In genomic region chr3:19947549-19948071, GRCh38 we compare ENCODE assay signal across 8 cellular contexts. TPM values are rescaled to one million over a fixed set of nuclear protein-coding genes. Genes with fewer than 3 reads are reported as not detected.
DNase-seq lines count a peak whose midpoint lies in the region; ATAC-seq, FAIRE-seq and TF ChIP-seq lines count a peak whose summit lies in the region.

No MANE protein-coding gene starts in this region.

- peak; percentile 76 for FAIRE-seq in GM19239 (lab: Jason Lieb, UNC)

- 0% methylated on average over 23 to 26 of the region's 27 CpGs for WGBS in tibial nerve, 2 donors

- H3K27me3 ChIP-seq in Peyer's patch: no peaks in the 10 kb centered on the region
- H3K27me3 ChIP-seq in foreskin keratinocyte: no peaks in the 10 kb centered on the region
- H3K27me3 ChIP-seq in neutrophil: no peaks in the 10 kb centered on the region
- no peaks in the 10 kb centered on the region for H3K27me3 ChIP-seq in tibial nerve

- in situ Hi-C loops in ACHN (cut with HindIII; ENCODE audit: low pct_ligation_motif_present, low pct_unique_long_range_greater_than_20kb, low sequenced_read_pairs): no loop called here

- H3K4me1 ChIP-seq in Peyer's patch (peaks cover 0 to 23% (median 2%) of the 10 kb centered on the region in 4 donors), foreskin keratinocyte (peaks cover 19% of the 10 kb centered on the region), neutrophil (ENCODE audit: control insufficient read depth in 1 of 2, insufficient read depth in 1 of 2, low read depth in 1 of 2, low read length in 1 of 2) (peaks cover 26 to 34% of the 10 kb centered on the region in 2 experiments), tibial nerve (peaks cover 0 to 53% (median 13%) of the 10 kb centered on the region in 4 donors)

- peak in 1 of 6 experiments; percentile 30 for TF ChIP-seq CTCF in Peyer's patch (IDR thresholded peaks at IDR 0.05)
- no peak for TF ChIP-seq CTCF in foreskin keratinocyte (conservative IDR thresholded peaks at IDR 0.05)
- TF ChIP-seq CTCF in neutrophil (IDR thresholded peaks at IDR 0.05): no peak
- no peak for TF ChIP-seq CTCF in tibial nerve (IDR thresholded peaks at IDR 0.05)

- H3K27ac ChIP-seq in Peyer's patch (peak overlapping the region; percentile 92 to 99 (median 96)), foreskin keratinocyte (peak overlapping the region; percentile 86), neutrophil (peak overlapping the region; percentile 97), tibial nerve (peak overlapping the region; percentile 91 to 100 (median 98))

- no peak for TF ChIP-seq EP300 in tibial nerve (IDR thresholded peaks at IDR 0.05)

- peak; percentile 11 for ATAC-seq in HG03439 (IDR thresholded peaks at IDR 0.05; ENCODE audit: unreplicated experiment)
- ATAC-seq in foreskin keratinocyte: peak; percentile 51

- H3K36me3 ChIP-seq in Peyer's patch (peaks cover 0 to 10% (median 0%) of the 10 kb centered on the region in 3 donors), neutrophil (peaks cover 21% of the 10 kb centered on the region), tibial nerve (peaks cover 0 to 16% (median 0%) of the 10 kb centered on the region in 3 donors)

- H3K4me3 ChIP-seq in Peyer's patch (peak overlapping the region; percentile 62 to 97 (median 82)), neutrophil (ENCODE audit: low read depth in 1 of 2, low read length in 1 of 2) (peak overlapping the region; percentile 85 to 97), tibial nerve (peak overlapping the region; percentile 78 to 98 (median 88))

- DNase-seq in ACHN (peak; percentile 33), GM19239 (ENCODE audit: insufficient read length, low spot score) (no peak), Peyer's patch (peak; percentile 36 to 74 (median 71)), foreskin keratinocyte (peak; percentile 44 to 63), tibial nerve (ENCODE audit: low spot score in 2 of 2) (peak; percentile 16 to 36)
- DNase-seq in activated gamma-delta T cell treated with anti-CD3 and anti-CD28 coated beads, Interleukin-2, amount 50 U/mL, for 16 hours (ENCODE audit: low read depth): peak; percentile 20

- H3K9me3 ChIP-seq in Peyer's patch (no peaks in the 10 kb centered on the region), neutrophil (no peaks in the 10 kb centered on the region), tibial nerve (no peaks in the 10 kb centered on the region)

- TF ChIP-seq POLR2A in Peyer's patch (IDR thresholded peaks at IDR 0.05) (peak in 1 of 2 donors; percentile 13), tibial nerve (IDR thresholded peaks at IDR 0.05) (no peak)

RNA-seq across cellular contexts. Expression of gene RAB5A, which starts 0.7 kb away (rescaled TPM):
- total RNA-seq in Peyer's patch: 10 to 100 TPM; 56.9 to 80.4 (median 66.2) TPM
- total RNA-seq in foreskin keratinocyte: 41.6 and 42.5 TPM in 2 replicates
- polyA plus RNA-seq in foreskin keratinocyte: 22.6 and 24.8 TPM in 2 replicates
- 10 to 100 TPM; 47.7 to 83.0 (median 53.2) TPM for total RNA-seq in tibial nerve

RNA-seq across cellular contexts. Expression of gene EFHB, which starts 13.6 kb away (rescaled TPM):
- total RNA-seq in Peyer's patch (1 to 10 TPM in 1 of 4 donors, under 1 TPM in 2, not detected in 1; 0.35 to 2.5 (median 0.40) TPM), foreskin keratinocyte (0.24 TPM in 1 of 2 replicates, not detected in the other), tibial nerve (1 to 10 TPM in 3 of 4 donors, under 1 TPM in 1; 0.63 to 4.4 (median 1.8) TPM)
- polyA plus RNA-seq in foreskin keratinocyte: 0.18 and 0.34 TPM in 2 replicates
